Comparison of ENCODE assay signal across 8 cellular contexts in the genomic region with DNA sequence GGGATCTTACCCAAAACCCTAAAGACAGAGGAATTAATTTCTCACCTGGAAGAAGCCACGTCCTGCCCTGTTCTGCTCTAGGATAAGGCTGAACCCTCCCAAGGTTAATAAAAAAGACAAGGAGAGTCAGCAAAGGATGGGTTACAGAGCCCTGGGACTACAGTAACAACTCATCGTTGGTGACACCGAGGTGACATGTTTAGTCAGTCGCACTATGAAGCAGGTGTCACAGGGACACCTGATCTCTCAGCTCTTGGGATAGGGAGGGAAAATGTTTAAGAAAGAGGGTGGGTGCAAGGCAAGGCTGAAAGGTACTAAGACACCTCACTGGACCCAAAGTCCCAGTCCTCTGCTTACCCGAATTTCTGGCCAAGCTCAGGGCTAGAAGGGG. TPM values are rescaled to one million over a fixed set of nuclear protein-coding genes. Genes with fewer than 3 reads are reported as not detected.
DNase-seq lines count a peak whose midpoint lies in the region; ATAC-seq, FAIRE-seq and TF ChIP-seq lines count a peak whose summit lies in the region.

No MANE protein-coding gene starts in this region.

- no peak for TF ChIP-seq POLR2A in HepG2 (IDR thresholded peaks at IDR 0.05; ENCODE audit: insufficient read depth in 1 of 2, low read depth in 2 of 2, low read length in 2 of 2)

- H3K9ac ChIP-seq in HepG2 (ENCODE audit: insufficient read depth, low read depth, low read length), result peak overlapping the region; percentile 79

- no TSS peak for BruUV-seq in HepG2 (replicated peaks; lab: Mats Ljungman, UMichigan)

- peaks cover 37% of the 10 kb centered on the region for H3K4me1 ChIP-seq in HepG2 (ENCODE audit: insufficient read depth, low read length)

- in situ Hi-C loops in brain microvascular endothelial cell (cut with HindIII; ENCODE audit: low pct_ligation_motif_present, low sequenced_read_pairs) (no loop called here), HepG2 (cut with HindIII; ENCODE audit: extremely low pct_ligation_motif_present, low pct_unique_long_range_greater_than_20kb) (no loop called here)

- H3K36me3 ChIP-seq in brain microvascular endothelial cell (replicated peaks) (no peaks in the 10 kb centered on the region), HepG2 (replicated peaks in 1 of 2; ENCODE audit: control insufficient read depth in 1 of 2, insufficient read depth in 2 of 2, low read length in 2 of 2) (no peaks in the 10 kb centered on the region; a peak in 1 of 5 replicates)

- CTCF ChIA-PET in HepG2 (lab: Yijun Ruan, JAX; ENCODE audit: low intra/inter-chr PET ratio, low total read pairs), result no interaction called here

- TF ChIP-seq RAD21 in HepG2 (CRISPR knock-in tag; IDR thresholded peaks at IDR 0.05), result no peak

- DNase-seq in NCI-H748 (lab: John Stamatoyannopoulos, UW; ENCODE audit: unreplicated experiment), result peak; percentile 38
- no peak for DNase-seq in NCI-H748 treated with DMSO at 0.1 percent for 48 hours (lab: John Stamatoyannopoulos, UW)
- DNase-seq in brain microvascular endothelial cell, result no peak
- peak; percentile 9 for DNase-seq in HepG2 (ENCODE audit: low spot score)

- H3K4me3 ChIP-seq in brain microvascular endothelial cell (ENCODE audit: low read depth, low read length) (peak overlapping the region; percentile 74), HepG2 (replicated peaks in 1 of 3; ENCODE audit: insufficient read depth in 1 of 3, low read depth in 2 of 3, low read length in 3 of 3) (peak overlapping the region; percentile 80 to 96 (median 91))

- H3K9me3 ChIP-seq in HepG2 (ENCODE audit: low read length), result no peaks in the 10 kb centered on the region

- H2AFZ ChIP-seq in HepG2 (ENCODE audit: low read length), result peak overlapping the region; percentile 45

- no peaks in the 10 kb centered on the region for H4K20me1 ChIP-seq in HepG2 (ENCODE audit: insufficient read depth, low read length)

- TF ChIP-seq EP300 in HepG2 (IDR thresholded peaks at IDR 0.05; ENCODE audit: low read depth in 2 of 2, low read length in 2 of 2) (no peak), HepG2 (CRISPR knock-in tag; IDR thresholded peaks at IDR 0.05; ENCODE audit: borderline replicate concordance) (no peak)

- H3K4me2 ChIP-seq in HepG2 (ENCODE audit: low read depth, low read length), result peak overlapping the region; percentile 74

- no peaks in the 10 kb centered on the region for H3K79me2 ChIP-seq in HepG2 (ENCODE audit: insufficient read depth, low read length)

- WGBS in HepG2 (ENCODE audit: low lambda C conversion rate), result 16% methylated on average over 5 of the region's 5 CpGs

- TF ChIP-seq CTCF in brain microvascular endothelial cell (IDR thresholded peaks at IDR 0.05; ENCODE audit: low read depth, low read length, missing control alignments) (no peak), HepG2 (CRISPR knock-in tag; IDR thresholded peaks at IDR 0.05) (no peak)

- H3K27ac ChIP-seq in brain microvascular endothelial cell (no peak overlapping the region), HepG2 (ENCODE audit: extremely low read length, insufficient read depth, low read length) (no peak overlapping the region), temporal lobe (ENCODE audit: low read depth, low read length) (peak overlapping the region; percentile 73)

- ATAC-seq in HepG2 (peak; percentile 39), GM19455 (IDR thresholded peaks at IDR 0.05; ENCODE audit: unreplicated experiment) (no peak), HG02938 (IDR thresholded peaks at IDR 0.05; ENCODE audit: unreplicated experiment) (no peak), GM18511 (IDR thresholded peaks at IDR 0.05; ENCODE audit: unreplicated experiment) (no peak)

- no peaks in the 10 kb centered on the region for H3K27me3 ChIP-seq in brain microvascular endothelial cell (replicated peaks)
- H3K27me3 ChIP-seq in HepG2 (ENCODE audit: control insufficient read depth in 1 of 2, insufficient read depth in 2 of 2, low read length in 2 of 2), result 0 out of 5 replicates have a peak, but pooled peaks cover 0 to 3% of the 10 kb centered on the region in 2 experiments

- intact Hi-C loops in HepG2 (cut with micrococcal nuclease; ENCODE audit: unreplicated experiment), result no loop called here

- FAIRE-seq in HepG2 (lab: Jason Lieb, UNC), result no peak

- POLR2A ChIA-PET in HepG2 (lab: Yijun Ruan, JAX), result interaction anchor here (0.9 to 1.7 kb wide), 3 partner anchors 8 to 15 kb away, joined by 4 to 12 read pairs (median 10); no protein-coding TSS in a partner anchor

TF ChIP-seq in HepG2, 621 proteins besides CTCF, POLR2A, EP300 and RAD21:
- TF ChIP-seq MTF1 (CRISPR knock-in tag; IDR thresholded peaks at IDR 0.05), result peak; percentile 7; the same call in 1 of the 2 replicates
- TF ChIP-seq LCORL (IDR thresholded peaks at IDR 0.05), result no peak
- no peak for TF ChIP-seq LCORL (CRISPR knock-in tag; IDR thresholded peaks at IDR 0.05)
- peak; percentile 19 for TF ChIP-seq IKZF4 (CRISPR knock-in tag; IDR thresholded peaks at IDR 0.05; ENCODE audit: borderline replicate concordance, low read depth, not compliant biosample characterization)
- TF ChIP-seq ZNF430 (CRISPR knock-in tag; IDR thresholded peaks at IDR 0.05), result 0 out of 2 replicates have a peak, but pooled peaks have one; percentile 3
- TF ChIP-seq MIER3 (CRISPR knock-in tag; IDR thresholded peaks at IDR 0.05; ENCODE audit: borderline replicate concordance), result no peak
- TF ChIP-seq ZNF879 (CRISPR knock-in tag; IDR thresholded peaks at IDR 0.05), result peak; percentile 76; the same call in 1 of the 2 replicates
- 0 out of 2 replicates have a peak, but pooled peaks have one; percentile 2 for TF ChIP-seq ZNF256 (CRISPR knock-in tag; conservative IDR thresholded peaks at IDR 0.05)
- no peak for TF ChIP-seq NCOA5 (CRISPR knock-in tag; IDR thresholded peaks at IDR 0.05)

RNA-seq across cellular contexts. Expression of a gene that starts 0.6 kb away (rescaled TPM):
- 10.5 and 11.7 TPM in 2 replicates for total RNA-seq in HepG2 (2016; rRNA removed; fragmentation: Illumina TruSeq; extraction: Trizol)
- total RNA-seq in HepG2 (2016; cell fraction: cytosol; rRNA removed; fragmentation: Illumina TruSeq; extraction: Trizol; ENCODE audit: low read depth), result 2.9 and 3.3 TPM in 2 replicates
- total RNA-seq in HepG2 (2016; cell fraction: insoluble cytoplasmic fraction; rRNA removed; fragmentation: Illumina TruSeq; extraction: Trizol), result 8.7 and 11.7 TPM in 2 replicates
- 7.8 and 10.3 TPM in 2 replicates for total RNA-seq in HepG2 (2016; cell fraction: membrane; rRNA removed; fragmentation: Illumina TruSeq; extraction: Trizol)
- 8.7 and 10.3 TPM in 2 replicates for total RNA-seq in HepG2 (2016; cell fraction: nucleus; rRNA removed; fragmentation: Illumina TruSeq; extraction: Trizol)
- 5.3 and 5.9 TPM in 2 replicates for polyA plus RNA-seq in HepG2 (2011; rRNA removed)
- 6.1 and 6.2 TPM in 2 replicates for polyA plus RNA-seq in HepG2 (2011; cell fraction: cytosol; rRNA removed)
- polyA plus RNA-seq in HepG2 (2011; cell fraction: nucleus; rRNA removed), result 5.8 and 6.7 TPM in 2 replicates
- polyA plus RNA-seq in HepG2 (2012), result 4.5 and 5.8 TPM in 2 replicates
- polyA plus RNA-seq in HepG2 (2016; cell fraction: cytosol; fragmentation: Illumina TruSeq; extraction: Trizol; ENCODE audit: low read depth), result 3.0 and 4.0 TPM in 2 replicates
- polyA plus RNA-seq in HepG2 (2016; cell fraction: insoluble cytoplasmic fraction; fragmentation: Illumina TruSeq; extraction: Trizol; ENCODE audit: low read depth), result 7.4 and 8.9 TPM in 2 replicates
- 7.4 and 7.7 TPM in 2 replicates for polyA plus RNA-seq in HepG2 (2016; cell fraction: membrane; fragmentation: Illumina TruSeq; extraction: Trizol; ENCODE audit: low read depth)
- polyA plus RNA-seq in HepG2 (2016; cell fraction: nucleus; fragmentation: Illumina TruSeq; extraction: Trizol; ENCODE audit: insufficient read depth, low read depth), result 7.9 and 9.3 TPM in 2 replicates
- 19.4 TPM in 1 of 2 replicates, not detected in the other for polyA minus RNA-seq in HepG2 (2011; rRNA and poly(A)+ RNA removed; ENCODE audit: low replicate concordance)
- 6.5 and 6.8 TPM in 2 replicates for polyA minus RNA-seq in HepG2 (2011; cell fraction: cytosol; rRNA and poly(A)+ RNA removed)
- 9.9 and 10.4 TPM in 2 replicates for polyA minus RNA-seq in HepG2 (2011; cell fraction: nucleus; rRNA and poly(A)+ RNA removed)
- total RNA-seq in temporal lobe, result 5.7 TPM

Comparison
In these comparisons a context has a peak if more than half of its experiments do, and no peak if none do; other contexts are left out.
1. DNase-seq: peak in NCI-H748 (single experiment) and HepG2 (single experiment); none in NCI-H748 treated with DMSO at 0.1 percent for 48 hours (single experiment) and brain microvascular endothelial cell (single experiment).